Comparison of ENCODE assay signal across 10 cellular contexts in the genomic region with DNA sequence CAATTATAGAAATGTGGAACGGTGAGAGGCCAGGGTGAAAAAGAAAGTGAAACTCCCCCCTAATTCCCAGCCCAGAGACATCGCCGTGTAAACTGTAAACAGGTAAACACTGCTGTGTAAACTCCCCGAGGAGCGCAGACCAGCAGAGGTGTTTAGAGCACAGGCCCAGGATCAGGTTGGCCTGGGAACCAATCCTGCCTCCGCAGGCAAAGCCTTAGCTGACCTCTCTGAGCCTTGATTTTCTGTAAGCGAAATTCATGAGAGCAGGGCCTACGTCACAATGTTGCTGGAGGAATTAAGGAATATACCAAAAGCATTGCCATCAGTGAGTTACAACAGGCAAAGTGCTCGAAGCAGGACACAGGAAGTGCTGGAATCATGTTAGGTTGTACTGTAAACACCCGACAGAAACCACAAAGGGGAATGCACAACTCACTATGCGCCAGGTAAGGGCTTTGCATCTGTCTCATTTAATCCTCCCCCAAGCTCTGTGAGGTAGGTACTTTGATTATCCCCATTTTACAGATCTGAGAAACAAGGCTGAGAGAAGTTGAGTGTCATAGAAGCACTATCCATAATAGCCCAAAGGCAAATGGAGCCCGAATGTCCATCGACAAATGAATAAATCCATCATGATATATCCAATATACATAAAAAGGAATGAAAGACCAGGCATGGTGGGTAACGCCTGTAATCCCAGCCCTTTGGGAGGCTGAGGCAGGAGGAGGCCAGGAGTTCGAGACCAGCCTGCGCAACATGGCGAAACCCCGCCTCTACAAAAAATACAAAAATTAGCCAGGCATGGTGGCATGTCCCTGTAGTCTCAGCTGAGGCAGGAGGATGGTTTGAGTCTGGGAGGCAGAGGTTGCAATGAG. TPM values are rescaled to one million over a fixed set of nuclear protein-coding genes. Genes with fewer than 3 reads are reported as not detected.
DNase-seq lines count a peak whose midpoint lies in the region; ATAC-seq and TF ChIP-seq lines count a peak whose summit lies in the region.
"Had no signal": no experiment of that assay in that cellular context is flagged by ENCODE, and none has a peak within 500 bp of the region (broad histone marks: within the 10 kb centered on the region; RNA-seq: fewer than 3 reads in every experiment).

No MANE protein-coding gene starts in this region.

- DNase-seq in activated T-cell treated with anti-CD3 and anti-CD28 coated beads, Interleukin-2, amount 50 U/mL, for 72 hours = no peak
- no peak for DNase-seq in activated T-cell treated with anti-CD3 and anti-CD28 coated beads, Interleukin-2, amount 50 U/mL, for 48 hours
- DNase-seq in RWPE1 (ENCODE audit: low spot score) (no peak), epidermal melanocyte (ENCODE audit: insufficient read length, low spot score) (peak; percentile 16), tibial nerve (ENCODE audit: low spot score in 2 of 2) (no peak), SHP77 treated with DMSO at 0.1 percent for 48 hours (lab: John Stamatoyannopoulos, UW) (no peak), iPS-NIHi7 (ENCODE audit: extremely low spot score) (no peak)
- DNase-seq: NCI-H526 had no signal

- no peaks in the 10 kb centered on the region for H3K27me3 Mint-ChIP-seq in activated T-cell treated with anti-CD3 and anti-CD28 coated beads, Interleukin-2, amount 50 U/mL, for 72 hours (ENCODE audit: low read depth)

- peaks cover 8% of the 10 kb centered on the region for H3K4me1 Mint-ChIP-seq in activated T-cell treated with anti-CD3 and anti-CD28 coated beads, Interleukin-2, amount 50 U/mL, for 72 hours (ENCODE audit: low read depth)

- no peak for TF ChIP-seq POLR2A in tibial nerve (IDR thresholded peaks at IDR 0.05)

- H3K27ac Mint-ChIP-seq in activated T-cell treated with anti-CD3 and anti-CD28 coated beads, Interleukin-2, amount 50 U/mL, for 72 hours = peak overlapping the region; percentile 77

- no peaks in the 10 kb centered on the region for H3K9me3 ChIP-seq in tibial nerve

- POLR2A ChIA-PET in RWPE1 (lab: Yijun Ruan, JAX; ENCODE audit: low non-redundant PET) = no interaction called here

- no peaks in the 10 kb centered on the region for H3K27me3 ChIP-seq in tibial nerve

- peaks cover 0 to 57% (median 37%) of the 10 kb centered on the region in 4 donors for H3K4me1 ChIP-seq in tibial nerve

- no peak for TF ChIP-seq CTCF in RWPE1 (conservative IDR thresholded peaks at IDR 0.05; ENCODE audit: low read depth)
- TF ChIP-seq CTCF in tibial nerve (IDR thresholded peaks at IDR 0.05) = no peak

- no peak for TF ChIP-seq EP300 in tibial nerve (IDR thresholded peaks at IDR 0.05)

- H3K27ac ChIP-seq in RWPE1 (peak overlapping the region; percentile 29), tibial nerve (peak overlapping the region in 3 of 4 donors; percentile 2 to 85 (median 77))
- H3K27ac ChIP-seq: KMS-11 had no signal

- 76 to 78% methylated on average over 18 of the region's 18 CpGs for WGBS in tibial nerve, 2 donors

- H3K4me3 Mint-ChIP-seq in activated T-cell treated with anti-CD3 and anti-CD28 coated beads, Interleukin-2, amount 50 U/mL, for 72 hours = peak overlapping the region; percentile 57 to 76

- CTCF ChIA-PET in RWPE1 (lab: Yijun Ruan, JAX) = no interaction called here

- ATAC-seq in activated T-cell treated with anti-CD3 and anti-CD28 coated beads, Interleukin-2, amount 50 U/mL, for 72 hours (replicated peaks in 1 of 2) = peak in 1 of 2 donors; percentile 36
- no peak for ATAC-seq in GM21526 (IDR thresholded peaks at IDR 0.05; ENCODE audit: low FRiP score, unreplicated experiment)

- H3K9me3 Mint-ChIP-seq in activated T-cell treated with anti-CD3 and anti-CD28 coated beads, Interleukin-2, amount 50 U/mL, for 72 hours = no peaks in the 10 kb centered on the region

- no peak overlapping the region for H3K4me3 ChIP-seq in tibial nerve

- H3K36me3 ChIP-seq in tibial nerve = no peaks in the 10 kb centered on the region

- no peaks in the 10 kb centered on the region for H3K36me3 Mint-ChIP-seq in activated T-cell treated with anti-CD3 and anti-CD28 coated beads, Interleukin-2, amount 50 U/mL, for 72 hours (ENCODE audit: insufficient read depth in 2 of 2)

RNA-seq across cellular contexts. Expression of gene KIAA0232, which starts 30.7 kb away (rescaled TPM):
- total RNA-seq in activated T-cell treated with anti-CD3 and anti-CD28 coated beads, Interleukin-2, amount 50 U/mL, for 72 hours = 10 to 100 TPM; 16.8 to 19.5 TPM
- total RNA-seq in tibial nerve = 10 to 100 TPM; 36.7 to 57.7 (median 47.0) TPM

RNA-seq across cellular contexts. Expression of gene BLOC1S4, which starts 35.9 kb away (rescaled TPM):
- total RNA-seq in activated T-cell treated with anti-CD3 and anti-CD28 coated beads, Interleukin-2, amount 50 U/mL, for 72 hours = 10 to 100 TPM; 14.1 to 14.6 TPM
- total RNA-seq in tibial nerve = 10 to 100 TPM; 18.0 to 32.8 (median 28.3) TPM

RNA-seq across cellular contexts. Expression of gene MRFAP1L1, which starts 42.2 kb away (rescaled TPM):
- 10 to 100 TPM; 53.3 to 57.7 TPM for total RNA-seq in activated T-cell treated with anti-CD3 and anti-CD28 coated beads, Interleukin-2, amount 50 U/mL, for 72 hours
- 10 to 100 TPM; 51.6 to 76.6 (median 59.6) TPM for total RNA-seq in tibial nerve

RNA-seq across cellular contexts. Expression of gene S100P, which starts 58.2 kb away (rescaled TPM):
- 10 to 100 TPM; 18.0 to 84.6 TPM for total RNA-seq in activated T-cell treated with anti-CD3 and anti-CD28 coated beads, Interleukin-2, amount 50 U/mL, for 72 hours
- total RNA-seq in tibial nerve = not detected
